ENCODE assay signal across 11 cellular contexts in the genomic region with DNA sequence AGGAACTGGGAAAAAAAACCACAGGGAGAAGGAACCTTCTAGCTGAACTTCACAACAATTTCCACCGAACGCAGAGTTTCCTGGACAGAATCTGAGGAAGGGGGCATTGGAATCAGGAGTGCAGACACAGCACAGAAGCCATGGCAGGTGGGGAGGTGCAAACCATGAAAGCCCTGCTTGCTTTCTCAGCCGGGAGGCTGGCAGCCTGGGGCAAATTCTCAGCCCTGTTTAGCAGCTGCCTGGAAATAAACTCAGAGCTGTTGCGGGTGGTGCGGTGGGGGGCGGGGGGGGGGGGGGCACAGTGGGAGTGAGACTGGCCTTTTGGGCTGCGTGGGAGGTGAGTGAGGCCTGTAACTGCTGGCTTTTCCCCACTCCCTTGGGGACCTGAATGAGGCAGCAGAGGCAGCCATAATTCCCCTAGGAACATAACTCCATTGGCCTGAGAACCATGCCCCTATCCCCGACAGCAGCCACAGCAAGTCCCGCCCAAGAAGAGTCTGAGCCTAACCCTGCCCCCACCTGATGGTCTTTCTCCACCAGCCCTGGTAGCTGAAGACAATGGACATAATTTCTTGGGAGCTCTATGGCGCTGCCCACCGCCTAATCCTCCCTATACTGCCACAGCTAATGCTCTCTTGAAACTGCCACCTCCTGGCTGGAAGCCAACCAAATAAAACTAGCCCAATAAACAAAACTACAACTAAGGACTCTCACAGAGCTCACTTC.
DNase-seq lines count a peak whose midpoint lies in the region; ATAC-seq lines count a peak whose summit lies in the region.
"Had no signal": no experiment of that assay in that cellular context is flagged by ENCODE, and none has a peak within 500 bp of the region (broad histone marks: within the 10 kb centered on the region; RNA-seq: fewer than 3 reads in every experiment).

No MANE protein-coding gene starts in this region.

- H3K4me2 ChIP-seq in mesendoderm (ENCODE audit: low read length): no peak overlapping the region

- H3K4me1 ChIP-seq in mesendoderm (ENCODE audit: control insufficient read depth, low read depth, low read length): peaks cover 4% of the 10 kb centered on the region

- ATAC-seq in HG03139 (IDR thresholded peaks at IDR 0.05; ENCODE audit: unreplicated experiment) (no peak), GM19324 (IDR thresholded peaks at IDR 0.05; ENCODE audit: low FRiP score, unreplicated experiment) (no peak)
- ATAC-seq: esophagus mucosa had no signal

- H2BK120ac ChIP-seq in mesendoderm (ENCODE audit: low read depth, low read length): no peak overlapping the region

- H3K79me1 ChIP-seq in mesendoderm (ENCODE audit: low read length): peaks cover 1% of the 10 kb centered on the region

- H3K18ac ChIP-seq in mesendoderm (ENCODE audit: low read length): peak overlapping the region; percentile 76

- no peak overlapping the region for H3K4me3 ChIP-seq in mesendoderm (ENCODE audit: low read length)
- H3K4me3 ChIP-seq: psoas muscle had no signal

- H4K8ac ChIP-seq in mesendoderm (ENCODE audit: low read depth, low read length): no peak overlapping the region

- no peak overlapping the region for H3K27ac ChIP-seq in mesendoderm (ENCODE audit: low read depth, low read length)
- H3K27ac ChIP-seq: psoas muscle had no signal

- H3K36me3 ChIP-seq in mesendoderm (ENCODE audit: control insufficient read depth, insufficient read depth, low read length): no peaks in the 10 kb centered on the region

- no CpG with 5 or more reads among the region's 11 CpGs for WGBS in mesendoderm (ENCODE audit: extremely low coverage, insufficient coverage, low lambda C conversion rate)

- no peak overlapping the region for H2BK5ac ChIP-seq in mesendoderm (ENCODE audit: low read length)

- DNase-seq in DMS153 (lab: John Stamatoyannopoulos, UW): peak; percentile 66
- peak; percentile 12 for DNase-seq in KBM-7
- peak; percentile 70 for DNase-seq in NCI-H82 treated with DMSO at 0.1 percent for 48 hours (lab: John Stamatoyannopoulos, UW; ENCODE audit: unreplicated experiment)
- DNase-seq in mesendoderm: peak; percentile 11
- DNase-seq in AML-193 (lab: John Stamatoyannopoulos, UW): no peak
- no peak for DNase-seq in anterior cingulate cortex (lab: John Stamatoyannopoulos, UW)
- DNase-seq: GF-D8, psoas muscle had no signal

- H3K9ac ChIP-seq in mesendoderm (ENCODE audit: low read length): no peak overlapping the region

- peak overlapping the region; percentile 25 for H3K56ac ChIP-seq in mesendoderm (ENCODE audit: low read length)

- H3K79me2 ChIP-seq in mesendoderm (ENCODE audit: control insufficient read depth, insufficient read depth, low read length): no peaks in the 10 kb centered on the region

- no peak overlapping the region for H4K5ac ChIP-seq in mesendoderm (ENCODE audit: low read length)

- no peak overlapping the region for H2BK15ac ChIP-seq in mesendoderm (replicated peaks; ENCODE audit: low read depth)

- H3K4ac ChIP-seq in mesendoderm (ENCODE audit: low read depth, low read length): no peak overlapping the region

- H3K23ac ChIP-seq in mesendoderm (ENCODE audit: low read length): peak overlapping the region; percentile 24

- no peak overlapping the region for H2AK5ac ChIP-seq in mesendoderm (ENCODE audit: low read length)

- no peaks in the 10 kb centered on the region for H3K27me3 ChIP-seq in mesendoderm (ENCODE audit: insufficient read depth, low read length, poor library complexity)

- in situ Hi-C loops in KBM-7 (cut with MboI; ENCODE audit: low pct_unique_long_range_greater_than_20kb, low sequenced_read_pairs): no loop called here

Comparison
In these comparisons a context has a peak if more than half of its experiments do, and no peak if none do; other contexts are left out.
1. DNase-seq: peak in DMS153 (single experiment), KBM-7 (single experiment), NCI-H82 treated with DMSO at 0.1 percent for 48 hours (single experiment) and mesendoderm (single experiment); none in AML-193 (0 of 2) and anterior cingulate cortex (0 of 58).